In the genomic region with DNA sequence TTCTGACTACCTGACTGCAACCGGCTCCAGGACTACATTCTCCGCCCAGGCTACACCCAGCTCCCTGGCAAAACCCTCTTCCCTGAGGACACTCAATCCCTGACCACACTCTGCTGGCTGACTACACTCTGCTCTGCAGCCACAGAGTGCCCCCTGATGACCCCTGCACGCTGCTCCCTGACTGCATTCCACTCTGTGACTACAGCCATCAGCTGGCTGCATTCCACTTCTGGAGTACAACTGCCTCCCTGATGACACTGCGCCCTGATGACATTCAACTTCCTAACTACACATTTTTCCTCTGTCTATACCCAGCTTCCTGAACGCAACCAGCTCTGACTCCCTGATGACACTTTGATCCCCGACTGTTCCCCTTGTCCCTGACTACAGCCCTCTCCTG, we compare ENCODE assay signal across 11 cellular contexts.
A peak's percentile ranks its signal among the peaks of the same experiment; 100 is the strongest.
DNase-seq lines count a peak whose midpoint lies in the region; ATAC-seq, FAIRE-seq and TF ChIP-seq lines count a peak whose summit lies in the region.
"Had no signal": no experiment of that assay in that cellular context is flagged by ENCODE, and none has a peak within 500 bp of the region (broad histone marks: within the 10 kb centered on the region; RNA-seq: fewer than 3 reads in every experiment).

No MANE protein-coding gene starts in this region.

- no peaks in the 10 kb centered on the region for H3K79me1 ChIP-seq in mesendoderm (ENCODE audit: low read length)

- no peaks in the 10 kb centered on the region for H4K20me1 ChIP-seq in endothelial cell of umbilical vein (replicated peaks; ENCODE audit: control insufficient read depth, extremely low read depth, insufficient read depth, low read length)

- CTCF ChIA-PET in AG04450 (lab: Charles Lee) (no interaction called here), endothelial cell of umbilical vein (lab: Charles Lee) (no interaction called here)

- intact Hi-C loops in endothelial cell of umbilical vein (cut with micrococcal nuclease) = no loop called here
- intact Hi-C loops in lower leg skin (cut with DNase I; ENCODE audit: low total_unique reads) = no loop called here

- DNase-seq in AG04450 (ENCODE audit: low read depth, low spot score) (peak; percentile 24), KG1 (lab: John Stamatoyannopoulos, UW) (peak; percentile 11), endothelial cell of umbilical vein (ENCODE audit: low read depth, low spot score) (peak; percentile 21), mesendoderm (peak; percentile 86), lower leg skin (ENCODE audit: low spot score in 2 of 2) (no peak), GF-D8 (lab: John Stamatoyannopoulos, UW) (no peak)
- no peak for DNase-seq in activated T-cell treated with anti-CD3 and anti-CD28 coated beads, Interleukin-2, amount 50 U/mL, for 1 hour
- DNase-seq: BE2C, NCI-H1694, SIG-M5 had no signal

- no peaks in the 10 kb centered on the region for H3K79me2 ChIP-seq in endothelial cell of umbilical vein (ENCODE audit: control insufficient read depth, insufficient read depth, low read length)
- no peaks in the 10 kb centered on the region for H3K79me2 ChIP-seq in mesendoderm (ENCODE audit: control insufficient read depth, insufficient read depth, low read length)

- H3K27ac ChIP-seq in AG04450 (ENCODE audit: low read depth, low read length) (no peak overlapping the region), endothelial cell of umbilical vein (ENCODE audit: insufficient read depth, low read depth, low read length) (no peak overlapping the region), mesendoderm (ENCODE audit: low read depth, low read length) (no peak overlapping the region)

- dilution Hi-C loops in endothelial cell of umbilical vein (cut with MboI; ENCODE audit: extremely low pct_ligation_motif_present, low sequenced_read_pairs) = no loop called here

- TF ChIP-seq CTCF in AG04450 (IDR thresholded peaks at IDR 0.05; ENCODE audit: low read depth, low read length) (no peak), endothelial cell of umbilical vein (IDR thresholded peaks at IDR 0.05; ENCODE audit: extremely low read depth in 1 of 2, insufficient read depth in 1 of 2, low read depth in 1 of 2, low read length in 2 of 2) (no peak), lower leg skin (IDR thresholded peaks at IDR 0.05) (no peak)

- H3K36me3 ChIP-seq in endothelial cell of umbilical vein (ENCODE audit: control insufficient read depth in 2 of 2, extremely low read depth in 1 of 2, insufficient read depth in 2 of 2, low read length in 2 of 2) = no peaks in the 10 kb centered on the region
- H3K36me3 ChIP-seq in mesendoderm (ENCODE audit: control insufficient read depth, insufficient read depth, low read length) = no peaks in the 10 kb centered on the region
- H3K36me3 ChIP-seq: BE2C had no signal

- no peak overlapping the region for H2AFZ ChIP-seq in endothelial cell of umbilical vein (ENCODE audit: low read depth, low read length)

- H3K4me1 ChIP-seq in endothelial cell of umbilical vein (ENCODE audit: control insufficient read depth, extremely low read depth, insufficient read depth, low read length) (no peaks in the 10 kb centered on the region), mesendoderm (ENCODE audit: control insufficient read depth, low read depth, low read length) (no peaks in the 10 kb centered on the region)
- H3K4me1 ChIP-seq: BE2C had no signal

- H3K27me3 ChIP-seq in AG04450 (ENCODE audit: control insufficient read depth, insufficient read depth, low read length) (no peaks in the 10 kb centered on the region), endothelial cell of umbilical vein (ENCODE audit: control insufficient read depth in 2 of 2, insufficient read depth in 2 of 2, low read length in 2 of 2) (no peaks in the 10 kb centered on the region), mesendoderm (ENCODE audit: insufficient read depth, low read length, poor library complexity) (no peaks in the 10 kb centered on the region)
- H3K27me3 ChIP-seq: BE2C had no signal

- H4K5ac ChIP-seq in mesendoderm (ENCODE audit: low read length) = no peak overlapping the region

- BruUV-seq in endothelial cell of umbilical vein (replicated peaks; lab: Mats Ljungman, UMichigan) = no TSS peak

- H2BK15ac ChIP-seq in mesendoderm (replicated peaks; ENCODE audit: low read depth) = no peak overlapping the region

- H3K4me3 ChIP-seq in AG04450 (ENCODE audit: low read depth, low read length) = no peak overlapping the region
- H3K4me3 ChIP-seq in endothelial cell of umbilical vein (replicated peaks in 1 of 3; ENCODE audit: insufficient read depth in 1 of 3, low read depth in 1 of 3, low read length in 3 of 3) = no peak overlapping the region
- no peak overlapping the region for H3K4me3 ChIP-seq in mesendoderm (ENCODE audit: low read length)
- no peak overlapping the region for H3K4me3 ChIP-seq in lower leg skin (ENCODE audit: low read depth, poor library complexity, severe bottlenecking)

- no CpG with 5 or more reads among the region's 6 CpGs for WGBS in mesendoderm (ENCODE audit: extremely low coverage, insufficient coverage, low lambda C conversion rate)
- WGBS in lower leg skin, 2 donors = 30 to 37% methylated on average over 6 of the region's 6 CpGs

- no peak for ATAC-seq in GM19463 (IDR thresholded peaks at IDR 0.05; ENCODE audit: unreplicated experiment)

- H3K18ac ChIP-seq in mesendoderm (ENCODE audit: low read length) = no peak overlapping the region

- H3K9me1 ChIP-seq in endothelial cell of umbilical vein (replicated peaks; ENCODE audit: control insufficient read depth, extremely low read depth, insufficient read depth, low read length) = no peaks in the 10 kb centered on the region

- no peak overlapping the region for H4K8ac ChIP-seq in mesendoderm (ENCODE audit: low read depth, low read length)

- TF ChIP-seq POLR2A in endothelial cell of umbilical vein (IDR thresholded peaks at IDR 0.05; ENCODE audit: low read depth, low read length) (no peak), lower leg skin (IDR thresholded peaks at IDR 0.05) (no peak)

- no peak for FAIRE-seq in endothelial cell of umbilical vein (lab: Jason Lieb, UNC)

- H3K9ac ChIP-seq in endothelial cell of umbilical vein (replicated peaks; ENCODE audit: extremely low read depth, insufficient read depth, low read length) (no peak overlapping the region), mesendoderm (ENCODE audit: low read length) (no peak overlapping the region)

- no peak overlapping the region for H3K56ac ChIP-seq in mesendoderm (ENCODE audit: low read length)

- no peak overlapping the region for H3K4me2 ChIP-seq in endothelial cell of umbilical vein (ENCODE audit: insufficient read depth, low read length)
- H3K4me2 ChIP-seq in mesendoderm (ENCODE audit: low read length) = no peak overlapping the region

- H2AK5ac ChIP-seq in mesendoderm (ENCODE audit: low read length) = no peak overlapping the region

- no peak overlapping the region for H2BK5ac ChIP-seq in mesendoderm (ENCODE audit: low read length)

- no peak overlapping the region for H3K4ac ChIP-seq in mesendoderm (ENCODE audit: low read depth, low read length)

- H3K9me3 ChIP-seq in AG04450 (ENCODE audit: control insufficient read depth, insufficient read depth, low read length) = no peaks in the 10 kb centered on the region
- H3K9me3 ChIP-seq in endothelial cell of umbilical vein (replicated peaks; ENCODE audit: control insufficient read depth, insufficient read depth, low read length) = no peaks in the 10 kb centered on the region
- H3K9me3 ChIP-seq: BE2C had no signal

- POLR2A ChIA-PET in AG04450 (lab: Yijun Ruan, JAX) (no interaction called here), endothelial cell of umbilical vein (lab: Charles Lee) (no interaction called here)

- H3K23ac ChIP-seq in mesendoderm (ENCODE audit: low read length) = no peak overlapping the region

- no peak overlapping the region for H2BK120ac ChIP-seq in mesendoderm (ENCODE audit: low read depth, low read length)

TF ChIP-seq in endothelial cell of umbilical vein, 7 proteins besides CTCF, POLR2A, EP300 and RAD21:
- TF ChIP-seq, protein P1, sequence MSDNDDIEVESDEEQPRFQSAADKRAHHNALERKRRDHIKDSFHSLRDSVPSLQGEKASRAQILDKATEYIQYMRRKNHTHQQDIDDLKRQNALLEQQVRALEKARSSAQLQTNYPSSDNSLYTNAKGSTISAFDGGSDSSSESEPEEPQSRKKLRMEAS (IDR thresholded peaks at IDR 0.05; ENCODE audit: insufficient read depth, insufficient read length) = no peak
- TF ChIP-seq EZH2 (IDR thresholded peaks at IDR 0.05; ENCODE audit: borderline replicate concordance, low read depth, low read length, severe bottlenecking) (no peak), GATA2 (IDR thresholded peaks at IDR 0.05; ENCODE audit: insufficient read depth, insufficient read length, low read depth, low read length) (no peak), MYC (IDR thresholded peaks at IDR 0.05; ENCODE audit: low read depth, low read length) (no peak), POLR2AphosphoS5 (IDR thresholded peaks at IDR 0.05; ENCODE audit: insufficient read depth, low read depth, low read length) (no peak), JUN (IDR thresholded peaks at IDR 0.05; ENCODE audit: borderline replicate concordance, insufficient read depth, insufficient read length, low read depth) (no peak), FOS (IDR thresholded peaks at IDR 0.05; ENCODE audit: borderline replicate concordance, insufficient read depth, low read length) (no peak)
TF ChIP-seq in endothelial cell of umbilical vein: peak in this region for 0.

Comparison
In these comparisons a context has a peak if more than half of its experiments do, and no peak if none do; other contexts are left out.
1. DNase-seq: peak in AG04450 (single experiment), KG1 (single experiment), endothelial cell of umbilical vein (single experiment) and mesendoderm (single experiment); none in lower leg skin (0 of 2), GF-D8 (single experiment) and activated T-cell treated with anti-CD3 and anti-CD28 coated beads, Interleukin-2, amount 50 U/mL, for 1 hour (single experiment).